Comparison of ENCODE assay signal across 24 cellular contexts in the genomic region with DNA sequence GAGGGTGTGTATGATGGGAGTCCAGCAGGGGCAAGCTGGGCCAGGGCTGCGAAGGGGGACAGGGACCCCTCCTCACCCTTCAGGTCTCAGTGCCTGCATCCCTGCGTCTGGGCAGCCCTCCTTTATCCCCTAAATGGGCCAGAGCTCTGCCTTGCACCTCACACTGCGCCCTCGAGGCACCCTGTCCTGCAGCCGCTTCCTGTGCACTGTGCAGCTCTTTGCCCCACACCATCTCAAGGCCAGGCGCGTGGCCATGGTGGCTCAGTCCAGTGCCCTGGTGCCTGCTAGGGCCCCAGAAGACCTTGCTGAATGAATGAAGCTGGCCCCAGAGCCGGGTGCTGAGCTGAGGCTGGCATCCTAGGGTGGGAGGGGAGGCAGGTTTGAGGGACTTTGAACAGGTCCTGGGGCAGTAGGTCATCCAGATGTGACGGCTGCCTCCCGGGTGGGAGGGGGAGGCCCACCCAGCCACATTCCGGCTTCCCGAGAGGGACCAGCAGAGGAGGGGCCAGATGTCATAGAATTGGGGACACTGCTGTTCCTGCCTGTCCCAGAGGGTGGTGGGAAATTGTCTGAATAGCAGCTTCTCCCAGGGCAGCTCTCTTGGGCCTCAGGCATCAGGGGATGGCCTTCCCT. TPM values are rescaled to one million over a fixed set of nuclear protein-coding genes. Genes with fewer than 3 reads are reported as not detected.
DNase-seq lines count a peak whose midpoint lies in the region; ATAC-seq and TF ChIP-seq lines count a peak whose summit lies in the region.
"Had no signal": no experiment of that assay in that cellular context is flagged by ENCODE, and none has a peak within 500 bp of the region (broad histone marks: within the 10 kb centered on the region; RNA-seq: fewer than 3 reads in every experiment).

No MANE protein-coding gene starts in this region.

- H3K4me1 ChIP-seq in heart left ventricle (peaks cover 0 to 30% (median 19%) of the 10 kb centered on the region in 12 donors), adipocyte (ENCODE audit: control insufficient read depth, insufficient read depth, low read length) (peaks cover 26% of the 10 kb centered on the region), mucosa of stomach (ENCODE audit: control insufficient read depth, insufficient read depth, low read length) (peaks cover 46% of the 10 kb centered on the region), foreskin keratinocyte (peaks cover 14% of the 10 kb centered on the region)

- 85 to 88% (median 87%) methylated on average over 12 of the region's 12 CpGs for WGBS in heart left ventricle, 4 donors

- H3K9ac ChIP-seq in adipocyte (ENCODE audit: low read length) (peak overlapping the region; percentile 60), mucosa of stomach (ENCODE audit: low read length) (peak overlapping the region; percentile 33)

- intact Hi-C loops in Right ventricle myocardium inferior (cut with DNase I) (no loop called here), heart left ventricle (cut with DNase I) (no loop called here)

- TF ChIP-seq CTCF in heart left ventricle (IDR thresholded peaks at IDR 0.05) (no peak), foreskin keratinocyte (conservative IDR thresholded peaks at IDR 0.05) (no peak)

- H3K27ac ChIP-seq in heart left ventricle = no peak overlapping the region
- H3K27ac ChIP-seq in foreskin keratinocyte = no peak overlapping the region
- H3K27ac ChIP-seq: sigmoid colon, thoracic aorta had no signal

- H3K27me3 ChIP-seq in heart left ventricle = no peaks in the 10 kb centered on the region
- H3K27me3 ChIP-seq in adipocyte (replicated peaks; ENCODE audit: control insufficient read depth, insufficient read depth, low read length) = no peaks in the 10 kb centered on the region
- H3K27me3 ChIP-seq in mucosa of stomach (ENCODE audit: control insufficient read depth, insufficient read depth, low read length) = no peaks in the 10 kb centered on the region
- no peaks in the 10 kb centered on the region for H3K27me3 ChIP-seq in foreskin keratinocyte
- H3K27me3 ChIP-seq: MG63, sigmoid colon had no signal

- H3K36me3 ChIP-seq in heart left ventricle (peaks cover 0 to 37% (median 33%) of the 10 kb centered on the region in 9 donors), adipocyte (ENCODE audit: control insufficient read depth, insufficient read depth, low read length, severe bottlenecking) (peaks cover 25% of the 10 kb centered on the region), mucosa of stomach (ENCODE audit: control insufficient read depth, insufficient read depth, low read length) (peaks cover 13% of the 10 kb centered on the region)

- H3K9me3 ChIP-seq in heart left ventricle = no peaks in the 10 kb centered on the region
- no peaks in the 10 kb centered on the region for H3K9me3 ChIP-seq in adipocyte (ENCODE audit: control insufficient read depth, low read length)
- no peaks in the 10 kb centered on the region for H3K9me3 ChIP-seq in mucosa of stomach (ENCODE audit: control insufficient read depth, low read length)
- H3K9me3 ChIP-seq: MG63, sigmoid colon, thoracic aorta had no signal

- H3K4me3 ChIP-seq in heart left ventricle (no peak overlapping the region), adipocyte (ENCODE audit: low read length) (peak overlapping the region; percentile 67), mucosa of stomach (ENCODE audit: low read length) (no peak overlapping the region)
- H3K4me3 ChIP-seq: MG63, sigmoid colon, thoracic aorta had no signal

- peak; percentile 37 for DNase-seq in Right ventricle myocardium inferior (ENCODE audit: missing footprints)
- DNase-seq in heart left ventricle = no peak
- DNase-seq in adipocyte (ENCODE audit: low read depth) = no peak
- no peak for DNase-seq in foreskin keratinocyte
- DNase-seq in MV-4-11 (lab: John Stamatoyannopoulos, UW) = no peak
- DNase-seq: activated B cell treated with CpG ODN at 0.5 μM for 24 hours; activated CD4-positive, alpha-beta T cell treated with anti-CD3 and anti-CD28 coated beads, Interleukin-2, amount 50 U/mL, for 4 hours; activated CD8-positive, alpha-beta memory T cell treated with anti-CD3 and anti-CD28 coated beads, Interleukin-2, amount 50 U/mL, for 48 hours; activated gamma-delta T cell; head of caudate nucleus; natural killer cell; NCI-H1436; NCI-H2107; NCI-H510A treated with DMSO at 0.1 percent for 48 hours; NK-92 treated with Interleukin-12 subunit alpha and Interleukin-12 subunit beta, amount 100 ng/mL, for 24 hours; posterior cingulate gyrus; sigmoid colon had no signal

- TF ChIP-seq POLR2A in heart left ventricle (IDR thresholded peaks at IDR 0.05) = no peak

- ATAC-seq in Right ventricle myocardium inferior (no peak), heart left ventricle (no peak), foreskin keratinocyte (no peak), HG03139 (IDR thresholded peaks at IDR 0.05; ENCODE audit: unreplicated experiment) (no peak), HG02759 (IDR thresholded peaks at IDR 0.05; ENCODE audit: unreplicated experiment) (no peak)
- ATAC-seq: left lobe of liver, natural killer cell had no signal

RNA-seq across cellular contexts. Expression of a gene that starts 3.2 kb away (rescaled TPM):
- total RNA-seq in Right ventricle myocardium inferior (28.8 TPM), heart left ventricle (10 to 100 TPM; 13.9 to 47.1 (median 35.7) TPM), foreskin keratinocyte (54.7 and 59.1 TPM in 2 replicates)
- polyA plus RNA-seq in heart left ventricle (10 to 100 TPM; 64.8 to 84.6 TPM), foreskin keratinocyte (76.4 and 78.6 TPM in 2 replicates)

RNA-seq across cellular contexts. Expression of a gene that starts 6.9 kb away (rescaled TPM):
- total RNA-seq in Right ventricle myocardium inferior (200 TPM), heart left ventricle (100 to 1,000 TPM in 8 of 9 donors, 10 to 100 TPM in 1; 97.8 to 389 (median 174) TPM), foreskin keratinocyte (38.8 and 43.6 TPM in 2 replicates)
- polyA plus RNA-seq in heart left ventricle (100 to 1,000 TPM; 296 to 325 TPM), foreskin keratinocyte (99.8 and 114 TPM in 2 replicates)

RNA-seq across cellular contexts. Expression of a gene that starts 9.4 kb away (rescaled TPM):
- 13.8 TPM for total RNA-seq in Right ventricle myocardium inferior
- 10 to 100 TPM in 5 of 9 donors, 1 to 10 TPM in 4; 7.4 to 21.8 (median 10.3) TPM for total RNA-seq in heart left ventricle
- polyA plus RNA-seq in heart left ventricle = 10 to 100 TPM; 11.6 to 19.2 TPM
- total RNA-seq in foreskin keratinocyte = 12.6 and 16.0 TPM in 2 replicates
- 14.4 and 17.6 TPM in 2 replicates for polyA plus RNA-seq in foreskin keratinocyte

RNA-seq across cellular contexts. Expression of a gene that starts 22.1 kb away (rescaled TPM):
- total RNA-seq in Right ventricle myocardium inferior = 9.6 TPM
- total RNA-seq in heart left ventricle = 10 to 100 TPM in 2 of 9 donors, 1 to 10 TPM in 7; 6.4 to 11.0 (median 7.9) TPM
- 1 to 10 TPM; 4.8 to 8.3 TPM for polyA plus RNA-seq in heart left ventricle
- 2.1 and 2.9 TPM in 2 replicates for total RNA-seq in foreskin keratinocyte
- polyA plus RNA-seq in foreskin keratinocyte = 1.2 and 1.4 TPM in 2 replicates
- polyA plus RNA-seq: IgD-negative memory B cell had no signal

RNA-seq across cellular contexts. Expression of a gene that starts 24.8 kb away (rescaled TPM):
- total RNA-seq in Right ventricle myocardium inferior (11.5 TPM), heart left ventricle (10 to 100 TPM in 7 of 9 donors, 1 to 10 TPM in 2; 6.3 to 20.1 (median 11.3) TPM), foreskin keratinocyte (14.9 and 18.7 TPM in 2 replicates)
- polyA plus RNA-seq in heart left ventricle (10 to 100 TPM in 1 of 2 donors, 1 to 10 TPM in 1; 8.9 to 13.0 TPM), foreskin keratinocyte (14.3 and 16.6 TPM in 2 replicates)
